Comparison of ENCODE assay signal across 8 cellular contexts in the genomic region with DNA sequence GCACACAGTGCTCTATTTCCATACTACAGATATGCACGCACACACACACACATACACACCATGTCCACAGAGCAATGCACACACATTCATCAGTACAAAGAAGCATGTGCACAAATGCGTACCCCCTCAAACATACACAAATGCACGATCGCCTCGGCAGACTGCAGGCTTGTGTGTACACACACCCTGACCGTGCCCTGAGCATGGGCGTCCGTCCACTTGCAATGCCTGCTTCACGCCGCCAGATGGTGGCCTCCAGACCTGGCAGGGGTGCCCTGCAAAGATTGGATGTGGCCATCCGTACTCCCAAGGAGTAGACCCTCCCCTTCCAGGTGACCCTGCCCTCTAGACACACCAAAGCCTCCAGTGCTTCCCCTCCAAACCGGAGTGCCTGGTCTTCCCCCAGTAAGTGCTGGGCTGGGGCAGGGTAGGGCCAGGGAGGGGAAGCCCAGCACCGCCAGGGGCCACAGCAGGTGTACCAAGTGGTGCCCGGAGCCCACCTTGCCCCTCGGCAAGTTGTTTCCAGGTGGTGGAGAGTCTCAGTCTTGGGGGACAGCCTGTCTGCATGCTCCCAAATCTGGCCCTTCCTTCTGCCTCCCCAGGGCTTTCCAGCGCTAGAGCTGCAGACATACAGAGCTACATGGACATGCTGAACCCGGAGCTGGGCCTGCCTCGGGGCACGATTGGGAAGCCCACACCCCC. TPM values are rescaled to one million over a fixed set of nuclear protein-coding genes. Genes with fewer than 3 reads are reported as not detected.
DNase-seq lines count a peak whose midpoint lies in the region; ATAC-seq and TF ChIP-seq lines count a peak whose summit lies in the region.

No MANE protein-coding gene starts in this region.

- no peak overlapping the region for H3K4me3 Mint-ChIP-seq in Calu3 (ENCODE audit: low read depth, unreplicated experiment)
- no peak overlapping the region for H3K4me3 Mint-ChIP-seq in activated naive CD4-positive, alpha-beta T cell treated with anti-CD3 and anti-CD28 coated beads for 36 hours

- no peaks in the 10 kb centered on the region for H3K9me3 Mint-ChIP-seq in Calu3 (ENCODE audit: low read depth, unreplicated experiment)
- no peaks in the 10 kb centered on the region for H3K9me3 Mint-ChIP-seq in activated naive CD4-positive, alpha-beta T cell treated with anti-CD3 and anti-CD28 coated beads for 36 hours

- DNase-seq in Calu3 (peak; percentile 62), kidney tubule cell (ENCODE audit: low spot score) (peak; percentile 41), NCI-H146 treated with DMSO at 0.1 percent for 48 hours (lab: John Stamatoyannopoulos, UW; ENCODE audit: unreplicated experiment) (no peak), NCI-H1930 (lab: John Stamatoyannopoulos, UW) (no peak)
- DNase-seq in activated naive CD4-positive, alpha-beta T cell treated with anti-CD3 and anti-CD28 coated beads for 36 hours, result peak; percentile 62
- no peak for DNase-seq in effector CD4-positive, alpha-beta T cell

- H3K27me3 Mint-ChIP-seq in Calu3 (ENCODE audit: unreplicated experiment), result peaks cover 26% of the 10 kb centered on the region
- peaks cover 45% of the 10 kb centered on the region for H3K27me3 Mint-ChIP-seq in activated naive CD4-positive, alpha-beta T cell treated with anti-CD3 and anti-CD28 coated beads for 36 hours (ENCODE audit: low read depth)

- CTCF ChIA-PET in Calu3 (lab: Charles Lee), result no interaction called here
- CTCF ChIA-PET in activated naive CD4-positive, alpha-beta T cell treated with anti-CD3 and anti-CD28 coated beads for 36 hours (lab: Charles Lee), result interaction anchor here (1.3 to 1.8 kb wide), 3 partner anchors 22 to 45 kb away, joined by 3 to 5 read pairs (median 4); no protein-coding TSS in a partner anchor

- peak; percentile 23 for TF ChIP-seq CTCF in Calu3 (IDR thresholded peaks at IDR 0.05; ENCODE audit: unreplicated experiment)
- TF ChIP-seq CTCF in LNCAP (IDR thresholded peaks at IDR 0.05), result peak; percentile 72

- peaks cover 5% of the 10 kb centered on the region for H3K36me3 Mint-ChIP-seq in Calu3 (ENCODE audit: insufficient read depth, unreplicated experiment)
- H3K36me3 Mint-ChIP-seq in activated naive CD4-positive, alpha-beta T cell treated with anti-CD3 and anti-CD28 coated beads for 36 hours (ENCODE audit: low read depth), result no peaks in the 10 kb centered on the region

- no TSS peak for BruUV-seq in Calu3 (replicated peaks; lab: Mats Ljungman, UMichigan)

- intact Hi-C loops in Calu3 (cut with micrococcal nuclease; ENCODE audit: unreplicated experiment), result no loop called here
- intact Hi-C loops in activated naive CD4-positive, alpha-beta T cell treated with anti-CD3 and anti-CD28 coated beads for 36 hours (cut with micrococcal nuclease), result loop anchor here (1.0 to 5.0 kb wide), 3 partner anchors 19 to 47 kb away; partner anchors contain the start of gene PLEKHG5

- H3K4me1 Mint-ChIP-seq in Calu3 (ENCODE audit: low read depth, unreplicated experiment), result no peaks in the 10 kb centered on the region
- peaks cover 15% of the 10 kb centered on the region for H3K4me1 Mint-ChIP-seq in activated naive CD4-positive, alpha-beta T cell treated with anti-CD3 and anti-CD28 coated beads for 36 hours (ENCODE audit: low read depth)

- no peak overlapping the region for H3K27ac Mint-ChIP-seq in Calu3 (ENCODE audit: unreplicated experiment)
- H3K27ac Mint-ChIP-seq in activated naive CD4-positive, alpha-beta T cell treated with anti-CD3 and anti-CD28 coated beads for 36 hours, result no peak overlapping the region

- ATAC-seq in GM21619 (IDR thresholded peaks at IDR 0.05; ENCODE audit: unreplicated experiment), result no peak

RNA-seq across cellular contexts. Expression of gene ESPN, which starts 20.6 kb away (rescaled TPM):
- 2.2 and 3.4 TPM in 2 replicates for total RNA-seq in Calu3 (2022)
- total RNA-seq in activated naive CD4-positive, alpha-beta T cell treated with anti-CD3 and anti-CD28 coated beads for 36 hours, result under 1 TPM; 0.50 to 0.79 TPM

RNA-seq across cellular contexts. Expression of gene TNFRSF25, which starts 20.8 kb away (rescaled TPM):
- total RNA-seq in Calu3 (2022), result 6.4 and 10.1 TPM in 2 replicates
- total RNA-seq in activated naive CD4-positive, alpha-beta T cell treated with anti-CD3 and anti-CD28 coated beads for 36 hours, result 10 to 100 TPM; 82.4 to 87.0 TPM

RNA-seq across cellular contexts. Expression of gene HES2, which starts 25.5 kb away (rescaled TPM):
- not detected in 2 replicates for total RNA-seq in Calu3 (2022)
- under 1 TPM; 0.14 to 0.74 TPM for total RNA-seq in activated naive CD4-positive, alpha-beta T cell treated with anti-CD3 and anti-CD28 coated beads for 36 hours

RNA-seq across cellular contexts. Expression of gene PLEKHG5, which starts 46.3 kb away (rescaled TPM):
- 5.1 and 7.8 TPM in 2 replicates for total RNA-seq in Calu3 (2022)
- total RNA-seq in activated naive CD4-positive, alpha-beta T cell treated with anti-CD3 and anti-CD28 coated beads for 36 hours, result 1 to 10 TPM; 1.7 to 1.8 TPM

RNA-seq across cellular contexts. Expression of gene ACOT7, which starts 51.6 kb away (rescaled TPM):
- total RNA-seq in Calu3 (2022), result 32.1 and 36.2 TPM in 2 replicates
- 10 to 100 TPM; 74.2 to 77.6 TPM for total RNA-seq in activated naive CD4-positive, alpha-beta T cell treated with anti-CD3 and anti-CD28 coated beads for 36 hours

Comparison
In these comparisons a context has a peak if more than half of its experiments do, and no peak if none do; other contexts are left out.
1. DNase-seq: peak in Calu3 (single experiment), activated naive CD4-positive, alpha-beta T cell treated with anti-CD3 and anti-CD28 coated beads for 36 hours (single experiment) and kidney tubule cell (single experiment); none in NCI-H146 treated with DMSO at 0.1 percent for 48 hours (single experiment), effector CD4-positive, alpha-beta T cell (single experiment) and NCI-H1930 (0 of 2).